32 cellular contexts compared by ENCODE assay signal in the genomic region with DNA sequence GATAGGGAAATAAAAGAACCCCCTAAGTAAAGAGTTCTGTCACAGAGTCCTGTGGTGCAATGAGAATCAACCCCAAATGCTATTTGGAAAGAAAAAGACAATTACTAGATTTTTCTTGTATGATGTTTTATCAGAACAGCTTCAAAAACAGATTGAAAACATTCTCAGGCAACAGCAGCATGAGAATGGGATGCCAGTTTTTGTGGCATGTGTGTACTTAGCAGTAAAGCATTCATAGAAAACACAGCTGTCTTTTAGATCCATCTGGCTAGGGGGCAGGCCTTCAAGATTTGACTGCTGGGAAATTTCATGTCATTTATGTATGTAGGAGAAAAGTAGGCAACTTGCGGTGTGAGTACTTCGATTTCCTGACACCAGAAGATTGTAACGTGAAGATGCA.
"Had no signal": no experiment of that assay in that cellular context is flagged by ENCODE, and none has a peak within 500 bp of the region (broad histone marks: within the 10 kb centered on the region; RNA-seq: fewer than 3 reads in every experiment).

No MANE protein-coding gene starts in this region.

- H3K4me1 Mint-ChIP-seq: activated CD4-positive, alpha-beta T cell treated with anti-CD3 and anti-CD28 coated beads for 36 hours; activated CD4-positive, alpha-beta T cell treated with anti-CD3 and anti-CD28 coated beads, Interleukin-2, amount 10 ng/mL, durations not matched to agents 24 days and 14 days; activated CD8-positive, alpha-beta memory T cell treated with anti-CD3 and anti-CD28 coated beads, Interleukin-2, amount 10 ng/mL, durations not matched to agents 7 days and 5 days; activated naive CD4-positive, alpha-beta T cell treated with anti-CD3 and anti-CD28 coated beads, Interleukin-2, amount 50 U/mL, for 24 hours; activated naive CD8-positive, alpha-beta T cell treated with anti-CD3 and anti-CD28 coated beads for 36 hours; activated naive CD8-positive, alpha-beta T cell treated with anti-CD3 and anti-CD28 coated beads, Interleukin-2, amount 50 U/mL, for 24 hours; T-helper 17 cell had no signal

- H3K9me3 Mint-ChIP-seq: activated CD4-positive, alpha-beta T cell treated with anti-CD3 and anti-CD28 coated beads, Interleukin-2, amount 10 ng/mL, durations not matched to agents 24 days and 14 days; activated T-helper 2 cell treated with anti-CD3 and anti-CD28 coated beads, Interferon-gamma antibody, Interleukin-2, Interleukin-4, amounts not matched to agents 10 μg/mL and 5 μg/mL and 100 μg/mL, durations not matched to agents 14 hours and 24 hours and 36 hours; T-helper 2 cell treated with Interferon-gamma antibody and Interleukin-4, amounts not matched to agents 5 μg/mL and 100 μg/mL, for 36 hours had no signal

- DNase-seq: activated CD4-positive, alpha-beta memory T cell treated with anti-CD3 and anti-CD28 coated beads for 36 hours; activated CD4-positive, alpha-beta T cell treated with anti-CD3 and anti-CD28 coated beads for 36 hours; activated CD4-positive, alpha-beta T cell treated with anti-CD3 and anti-CD28 coated beads, Interleukin-2, amount 10 ng/mL, durations not matched to agents 24 days and 14 days; activated CD4-positive, CD25-positive, alpha-beta regulatory T cell; activated CD4-positive, CD25-positive, alpha-beta regulatory T cell treated with anti-CD3 and anti-CD28 coated beads, Interleukin-2, amount 50 U/mL, for 72 hours; activated CD8-positive, alpha-beta memory T cell treated with anti-CD3 and anti-CD28 coated beads, Interleukin-2, amount 10 ng/mL, durations not matched to agents 7 days and 5 days; activated CD8-positive, alpha-beta memory T cell treated with anti-CD3 and anti-CD28 coated beads, Interleukin-2, amount 50 U/mL, for 4 hours; activated CD8-positive, alpha-beta T cell treated with anti-CD3 and anti-CD28 coated beads, Interleukin-2, amount 10 ng/mL, durations not matched to agents 7 days and 5 days; activated effector memory CD4-positive, alpha-beta T cell treated with anti-CD3 and anti-CD28 coated beads, Interleukin-2, amount 50 U/mL, for 16 hours; activated naive CD4-positive, alpha-beta T cell treated with anti-CD3 and anti-CD28 coated beads for 36 hours; activated naive CD8-positive, alpha-beta T cell treated with anti-CD3 and anti-CD28 coated beads for 36 hours; activated naive CD8-positive, alpha-beta T cell treated with anti-CD3 and anti-CD28 coated beads, Interleukin-2, amount 50 U/mL, for 24 hours; activated T-cell treated with anti-CD3 and anti-CD28 coated beads, Interleukin-2, amount 50 U/mL, for 1 hour; activated T-cell treated with anti-CD3 and anti-CD28 coated beads, Interleukin-2, amount 50 U/mL, for 48 hours; adrenal gland; amygdala; aorta; body of pancreas; central memory CD4-positive, alpha-beta T cell; cerebellar nuclear complex; colonic mucosa; effector CD8-positive, alpha-beta T cell; esophagus squamous epithelium; foreskin keratinocyte; gastrocnemius medialis; heart right ventricle; T-helper 17 cell; T1000 had no signal

- H3K36me3 Mint-ChIP-seq: activated CD4-positive, alpha-beta memory T cell treated with anti-CD3 and anti-CD28 coated beads for 36 hours; activated CD8-positive, alpha-beta memory T cell treated with anti-CD3 and anti-CD28 coated beads, Interleukin-2, amount 10 ng/mL, durations not matched to agents 7 days and 5 days; activated naive CD4-positive, alpha-beta T cell treated with anti-CD3 and anti-CD28 coated beads, Interleukin-2, amount 50 U/mL, for 24 hours; activated naive CD8-positive, alpha-beta T cell treated with anti-CD3 and anti-CD28 coated beads for 36 hours had no signal

- H3K27me3 Mint-ChIP-seq: activated CD4-positive, alpha-beta memory T cell treated with anti-CD3 and anti-CD28 coated beads for 36 hours; activated CD4-positive, alpha-beta T cell treated with anti-CD3 and anti-CD28 coated beads, Interleukin-2, amount 10 ng/mL, durations not matched to agents 24 days and 14 days; activated CD8-positive, alpha-beta memory T cell treated with anti-CD3 and anti-CD28 coated beads, Interleukin-2, amount 10 ng/mL, durations not matched to agents 7 days and 5 days; T-helper 17 cell had no signal

- H3K27ac Mint-ChIP-seq: activated CD4-positive, alpha-beta memory T cell treated with anti-CD3 and anti-CD28 coated beads for 36 hours; activated CD4-positive, alpha-beta T cell treated with anti-CD3 and anti-CD28 coated beads for 36 hours; activated CD4-positive, alpha-beta T cell treated with anti-CD3 and anti-CD28 coated beads, Interleukin-2, amount 10 ng/mL, durations not matched to agents 24 days and 14 days; activated CD8-positive, alpha-beta memory T cell treated with anti-CD3 and anti-CD28 coated beads, Interleukin-2, amount 10 ng/mL, durations not matched to agents 7 days and 5 days; activated CD8-positive, alpha-beta T cell treated with anti-CD3 and anti-CD28 coated beads, Interleukin-2, amount 10 ng/mL, durations not matched to agents 7 days and 5 days; activated naive CD4-positive, alpha-beta T cell treated with anti-CD3 and anti-CD28 coated beads for 36 hours; activated naive CD4-positive, alpha-beta T cell treated with anti-CD3 and anti-CD28 coated beads, Interleukin-2, amount 50 U/mL, for 24 hours; activated naive CD8-positive, alpha-beta T cell treated with anti-CD3 and anti-CD28 coated beads for 36 hours; activated naive CD8-positive, alpha-beta T cell treated with anti-CD3 and anti-CD28 coated beads, Interleukin-2, amount 50 U/mL, for 24 hours; activated T-helper 1 cell treated with anti-CD3 and anti-CD28 coated beads, Interleukin-12 subunit alpha, Interleukin-12 subunit beta, Interleukin-2, Interleukin-4 antibody, amounts not matched to agents 30 ng/mL and 10 ng/mL and 1 ng/mL, durations not matched to agents 14 hours and 24 hours and 36 hours; activated T-helper 2 cell treated with anti-CD3 and anti-CD28 coated beads, Interferon-gamma antibody, Interleukin-2, Interleukin-4, amounts not matched to agents 10 μg/mL and 5 μg/mL and 100 μg/mL, durations not matched to agents 14 hours and 24 hours and 36 hours; T-helper 17 cell; T-helper 2 cell treated with Interferon-gamma antibody and Interleukin-4, amounts not matched to agents 5 μg/mL and 100 μg/mL, for 36 hours had no signal

- H3K4me3 Mint-ChIP-seq: activated CD4-positive, alpha-beta memory T cell treated with anti-CD3 and anti-CD28 coated beads for 36 hours; activated CD4-positive, alpha-beta T cell treated with anti-CD3 and anti-CD28 coated beads for 36 hours; activated CD4-positive, alpha-beta T cell treated with anti-CD3 and anti-CD28 coated beads, Interleukin-2, amount 10 ng/mL, durations not matched to agents 24 days and 14 days; activated CD8-positive, alpha-beta memory T cell treated with anti-CD3 and anti-CD28 coated beads, Interleukin-2, amount 10 ng/mL, durations not matched to agents 7 days and 5 days; activated CD8-positive, alpha-beta T cell treated with anti-CD3 and anti-CD28 coated beads, Interleukin-2, amount 10 ng/mL, durations not matched to agents 7 days and 5 days; activated naive CD4-positive, alpha-beta T cell treated with anti-CD3 and anti-CD28 coated beads for 36 hours; activated naive CD4-positive, alpha-beta T cell treated with anti-CD3 and anti-CD28 coated beads, Interleukin-2, amount 50 U/mL, for 24 hours; activated naive CD8-positive, alpha-beta T cell treated with anti-CD3 and anti-CD28 coated beads for 36 hours; activated naive CD8-positive, alpha-beta T cell treated with anti-CD3 and anti-CD28 coated beads, Interleukin-2, amount 50 U/mL, for 24 hours; activated T-helper 1 cell treated with anti-CD3 and anti-CD28 coated beads, Interleukin-12 subunit alpha, Interleukin-12 subunit beta, Interleukin-2, Interleukin-4 antibody, amounts not matched to agents 30 ng/mL and 10 ng/mL and 1 ng/mL, durations not matched to agents 14 hours and 24 hours and 36 hours; T-helper 17 cell; T-helper 2 cell treated with Interferon-gamma antibody and Interleukin-4, amounts not matched to agents 5 μg/mL and 100 μg/mL, for 36 hours had no signal
